ENCODE assay signal across 30 cellular contexts in the genomic region with DNA sequence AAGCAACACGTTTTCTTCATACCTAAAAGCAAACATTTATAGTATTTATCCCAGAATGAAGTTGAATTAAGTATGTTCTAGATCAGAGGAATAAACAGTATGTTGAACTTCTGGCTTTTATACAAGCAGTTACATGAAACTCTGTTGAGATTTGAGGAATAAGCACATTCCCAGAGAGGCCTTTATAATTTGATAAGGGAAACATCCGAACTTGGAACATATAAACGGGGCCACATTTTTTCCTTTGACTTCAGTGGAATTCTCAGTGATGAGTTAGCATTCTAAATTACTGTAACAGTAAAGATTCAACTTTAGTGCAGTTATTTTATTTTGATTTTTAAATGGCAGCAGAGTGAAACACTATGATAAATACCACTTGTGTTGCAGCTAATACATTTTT.
"Had no signal": no experiment of that assay in that cellular context is flagged by ENCODE, and none has a peak within 500 bp of the region (broad histone marks: within the 10 kb centered on the region; RNA-seq: fewer than 3 reads in every experiment).

No MANE protein-coding gene starts in this region.

- H3K36me3 Mint-ChIP-seq: activated naive CD4-positive, alpha-beta T cell treated with anti-CD3 and anti-CD28 coated beads, Interleukin-2, amount 10 ng/mL, durations not matched to agents 7 days and 5 days; activated naive CD8-positive, alpha-beta T cell had no signal

- H3K27ac ChIP-seq: ascending aorta, cardiac muscle cell, SJCRH30 had no signal

- H3K27me3 Mint-ChIP-seq: activated naive CD4-positive, alpha-beta T cell treated with anti-CD3 and anti-CD28 coated beads, Interleukin-2, amount 10 ng/mL, durations not matched to agents 7 days and 5 days had no signal

- H3K4me1 Mint-ChIP-seq: activated CD4-positive, alpha-beta T cell treated with anti-CD3 and anti-CD28 coated beads for 36 hours; activated CD4-positive, alpha-beta T cell treated with anti-CD3 and anti-CD28 coated beads, Interleukin-2, amount 10 ng/mL, durations not matched to agents 7 days and 5 days; activated naive CD4-positive, alpha-beta T cell treated with anti-CD3 and anti-CD28 coated beads, Interleukin-2, amount 10 ng/mL, durations not matched to agents 7 days and 5 days; activated naive CD8-positive, alpha-beta T cell treated with anti-CD3 and anti-CD28 coated beads, Interleukin-2, amount 50 U/mL, for 24 hours had no signal

- DNase-seq: activated CD4-positive, alpha-beta T cell treated with anti-CD3 and anti-CD28 coated beads for 36 hours; activated CD4-positive, alpha-beta T cell treated with anti-CD3 and anti-CD28 coated beads, Interleukin-2, amount 10 ng/mL, durations not matched to agents 7 days and 5 days; activated CD4-positive, alpha-beta T cell treated with anti-CD3 and anti-CD28 coated beads, Interleukin-2, amount 50 U/mL, for 48 hours; activated CD8-positive, alpha-beta T cell treated with anti-CD3 and anti-CD28 coated beads, Interleukin-2, amount 10 ng/mL, durations not matched to agents 7 days and 5 days; activated effector memory CD4-positive, alpha-beta T cell treated with Interleukin-2 at 50 U/mL for 16 hours; activated naive CD4-positive, alpha-beta T cell treated with anti-CD3 and anti-CD28 coated beads, Interleukin-2, amount 10 ng/mL, durations not matched to agents 7 days and 5 days; activated naive CD8-positive, alpha-beta T cell treated with anti-CD3 and anti-CD28 coated beads, Interleukin-2, amount 50 U/mL, for 24 hours; activated T-cell treated with anti-CD3 and anti-CD28 coated beads, Interleukin-2, amount 50 U/mL, for 24 hours; amygdala; Kasumi-1; KG1; MG63; NCI-H1048; NCI-H1105 treated with DMSO at 0.1 percent for 48 hours; NCI-H1436; NCI-H1694; NCI-H1930; NCI-H2081 treated with DMSO at 0.1 percent for 48 hours; NCI-H345; NCI-H524 treated with DMSO at 0.1 percent for 48 hours; SHP77; SJCRH30; SK-N-SH had no signal

- H3K9me3 Mint-ChIP-seq: activated CD4-positive, alpha-beta T cell treated with anti-CD3 and anti-CD28 coated beads, Interleukin-2, amount 10 ng/mL, durations not matched to agents 7 days and 5 days; activated naive CD4-positive, alpha-beta T cell treated with anti-CD3 and anti-CD28 coated beads, Interleukin-2, amount 10 ng/mL, durations not matched to agents 7 days and 5 days; activated naive CD8-positive, alpha-beta T cell treated with anti-CD3 and anti-CD28 coated beads, Interleukin-2, amount 50 U/mL, for 24 hours; activated T-cell treated with anti-CD3 and anti-CD28 coated beads, Interleukin-2, amount 50 U/mL, for 24 hours; T-helper 1 cell treated with Interleukin-12 subunit alpha and Interleukin-12 subunit beta and Interleukin-4 antibody, amounts not matched to agents 30 μg/mL and 1 μg/mL, for 36 hours; T-helper 2 cell treated with Interferon-gamma antibody and Interleukin-4, amounts not matched to agents 5 μg/mL and 100 μg/mL, for 36 hours had no signal

- H3K4me1 ChIP-seq: ascending aorta, SJCRH30 had no signal

- H3K4me2 ChIP-seq: SK-N-SH had no signal

- H3K4me3 ChIP-seq: ascending aorta, cardiac muscle cell, MG63, SJCRH30 had no signal

- H3K27me3 ChIP-seq: ascending aorta, cardiac muscle cell, MG63, SJCRH30 had no signal

- H3K4me3 Mint-ChIP-seq: activated CD4-positive, alpha-beta T cell treated with anti-CD3 and anti-CD28 coated beads for 36 hours; activated CD4-positive, alpha-beta T cell treated with anti-CD3 and anti-CD28 coated beads, Interleukin-2, amount 10 ng/mL, durations not matched to agents 7 days and 5 days; activated CD8-positive, alpha-beta T cell treated with anti-CD3 and anti-CD28 coated beads, Interleukin-2, amount 10 ng/mL, durations not matched to agents 7 days and 5 days; activated naive CD4-positive, alpha-beta T cell treated with anti-CD3 and anti-CD28 coated beads, Interleukin-2, amount 10 ng/mL, durations not matched to agents 7 days and 5 days; activated naive CD8-positive, alpha-beta T cell; activated naive CD8-positive, alpha-beta T cell treated with anti-CD3 and anti-CD28 coated beads, Interleukin-2, amount 50 U/mL, for 24 hours; activated T-cell treated with anti-CD3 and anti-CD28 coated beads, Interleukin-2, amount 50 U/mL, for 24 hours; T-helper 1 cell treated with Interleukin-12 subunit alpha and Interleukin-12 subunit beta and Interleukin-4 antibody, amounts not matched to agents 30 μg/mL and 1 μg/mL, for 36 hours; T-helper 2 cell treated with Interferon-gamma antibody and Interleukin-4, amounts not matched to agents 5 μg/mL and 100 μg/mL, for 36 hours had no signal

- H3K36me3 ChIP-seq: ascending aorta, cardiac muscle cell, MG63, SJCRH30 had no signal

- H3K27ac Mint-ChIP-seq: activated CD4-positive, alpha-beta T cell treated with anti-CD3 and anti-CD28 coated beads for 36 hours; activated CD4-positive, alpha-beta T cell treated with anti-CD3 and anti-CD28 coated beads, Interleukin-2, amount 10 ng/mL, durations not matched to agents 7 days and 5 days; activated CD8-positive, alpha-beta T cell treated with anti-CD3 and anti-CD28 coated beads, Interleukin-2, amount 10 ng/mL, durations not matched to agents 7 days and 5 days; activated naive CD4-positive, alpha-beta T cell treated with anti-CD3 and anti-CD28 coated beads, Interleukin-2, amount 10 ng/mL, durations not matched to agents 7 days and 5 days; activated naive CD8-positive, alpha-beta T cell; activated naive CD8-positive, alpha-beta T cell treated with anti-CD3 and anti-CD28 coated beads, Interleukin-2, amount 50 U/mL, for 24 hours; activated T-cell treated with anti-CD3 and anti-CD28 coated beads, Interleukin-2, amount 50 U/mL, for 24 hours; T-helper 1 cell treated with Interleukin-12 subunit alpha and Interleukin-12 subunit beta and Interleukin-4 antibody, amounts not matched to agents 30 μg/mL and 1 μg/mL, for 36 hours; T-helper 2 cell treated with Interferon-gamma antibody and Interleukin-4, amounts not matched to agents 5 μg/mL and 100 μg/mL, for 36 hours had no signal

- H3K9ac ChIP-seq: SK-N-SH had no signal

- FAIRE-seq: TTC549 had no signal

- ATAC-seq: activated CD4-positive, alpha-beta T cell treated with anti-CD3 and anti-CD28 coated beads for 36 hours; activated CD8-positive, alpha-beta T cell treated with anti-CD3 and anti-CD28 coated beads, Interleukin-2, amount 10 ng/mL, durations not matched to agents 7 days and 5 days; activated naive CD8-positive, alpha-beta T cell treated with anti-CD3 and anti-CD28 coated beads, Interleukin-2, amount 50 U/mL, for 24 hours; Panc1 had no signal

- H3K9me3 ChIP-seq: ascending aorta, MG63, SJCRH30, SK-N-SH had no signal
